In the genomic region with DNA sequence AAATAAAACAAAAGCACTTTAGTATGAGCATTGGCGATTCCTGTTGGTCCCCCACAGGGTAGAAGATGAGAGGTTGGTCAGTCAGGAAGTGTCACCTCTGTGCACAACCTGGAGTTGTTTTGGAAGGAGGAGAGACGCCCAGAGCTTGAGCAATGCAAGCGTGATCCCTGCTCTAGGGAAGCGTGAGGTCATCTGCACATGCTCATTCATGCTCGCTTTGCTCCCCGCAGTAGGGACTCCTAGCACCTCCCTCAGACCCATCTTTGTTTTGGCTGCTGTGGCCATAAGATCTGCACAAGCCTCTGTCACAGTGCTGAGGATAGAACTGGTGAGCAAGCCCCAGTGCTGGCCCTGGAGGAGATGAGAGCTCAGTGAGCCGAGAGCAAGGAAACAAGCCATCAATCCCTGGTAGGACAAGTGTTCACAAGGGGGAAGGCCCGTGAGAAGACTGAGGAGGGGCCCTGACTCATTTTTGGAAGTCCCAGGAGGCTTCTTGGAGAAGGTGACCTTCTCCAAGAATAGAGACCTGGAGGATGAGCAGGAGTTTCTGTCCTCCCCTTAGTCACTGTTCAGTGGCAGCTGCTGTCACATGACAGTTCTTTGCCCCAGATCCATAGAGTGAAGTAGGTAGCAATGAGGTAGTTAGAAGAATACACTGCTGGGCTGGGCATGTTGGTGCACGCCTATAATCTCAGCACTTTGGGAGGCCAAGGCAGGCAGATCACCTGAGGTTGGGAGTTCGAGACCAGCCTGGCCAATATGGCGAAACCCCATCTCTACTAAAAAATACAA, we compare ENCODE assay signal across 19 cellular contexts. TPM values are rescaled to one million over a fixed set of nuclear protein-coding genes. Genes with fewer than 3 reads are reported as not detected.
"Had no signal": no experiment of that assay in that cellular context is flagged by ENCODE, and none has a peak within 500 bp of the region (broad histone marks: within the 10 kb centered on the region; RNA-seq: fewer than 3 reads in every experiment).

No MANE protein-coding gene starts in this region.

- H3K27ac ChIP-seq: body of pancreas, esophagus squamous epithelium, left lung, ovary, suprapubic skin, WERI-Rb-1 had no signal

- ATAC-seq: body of pancreas; left lung; stimulated activated naive CD8-positive, alpha-beta T cell treated with anti-CD3 and anti-CD28 coated beads, Interleukin-15, Interleukin-2, amounts not matched to agents 100 U/mL and 50 U/mL, for 24 hours had no signal

- H3K4me1 Mint-ChIP-seq: activated naive CD4-positive, alpha-beta T cell treated with anti-CD3 and anti-CD28 coated beads, Interleukin-2, amount 10 ng/mL, durations not matched to agents 7 days and 5 days had no signal

- H3K27me3 Mint-ChIP-seq: type B pancreatic cell had no signal

- DNase-seq: activated CD4-positive, alpha-beta T cell treated with anti-CD3 and anti-CD28 coated beads for 4 hours; activated naive CD4-positive, alpha-beta T cell treated with anti-CD3 and anti-CD28 coated beads, Interleukin-2, amount 10 ng/mL, durations not matched to agents 7 days and 5 days; activated T-cell treated with anti-CD3 and anti-CD28 coated beads for 4 hours; body of pancreas; esophagus squamous epithelium; foreskin fibroblast; head of caudate nucleus; left lung; mesendoderm; nephron progenitor cell; ovary; stimulated activated CD4-positive, alpha-beta T cell treated with anti-CD3 and anti-CD28 coated beads, Interleukin-2, amount 100 ng/mL, for 48 hours; stimulated activated naive CD8-positive, alpha-beta T cell treated with anti-CD3 and anti-CD28 coated beads, Interleukin-15, Interleukin-2, amounts not matched to agents 100 U/mL and 50 U/mL, for 24 hours; T-helper 9 cell; WERI-Rb-1 had no signal

- H3K36me3 Mint-ChIP-seq: activated naive CD4-positive, alpha-beta T cell treated with anti-CD3 and anti-CD28 coated beads, Interleukin-2, amount 10 ng/mL, durations not matched to agents 7 days and 5 days; type B pancreatic cell had no signal

- H3K4me3 Mint-ChIP-seq: activated naive CD4-positive, alpha-beta T cell treated with anti-CD3 and anti-CD28 coated beads, Interleukin-2, amount 10 ng/mL, durations not matched to agents 7 days and 5 days; dendritic cell treated with granulocyte-macrophage colony-stimulating factor and Interleukin-4, amounts not matched to agents 40 ng/mL and 50 ng/mL, for 4 days; nephron progenitor cell; type B pancreatic cell had no signal

- H3K4me1 ChIP-seq: suprapubic skin had no signal

- H3K27ac Mint-ChIP-seq: activated naive CD4-positive, alpha-beta T cell treated with anti-CD3 and anti-CD28 coated beads, Interleukin-2, amount 10 ng/mL, durations not matched to agents 7 days and 5 days; activated T-helper 2 cell treated with anti-CD3 and anti-CD28 coated beads, Interferon-gamma antibody, Interleukin-2, Interleukin-4, amounts not matched to agents 10 μg/mL and 5 μg/mL and 100 μg/mL, durations not matched to agents 14 hours and 24 hours and 36 hours; dendritic cell treated with granulocyte-macrophage colony-stimulating factor and Interleukin-4, amounts not matched to agents 40 ng/mL and 50 ng/mL, for 4 days; nephron progenitor cell; type B pancreatic cell had no signal

- H3K36me3 ChIP-seq: esophagus squamous epithelium, left lung, ovary, suprapubic skin, WERI-Rb-1 had no signal

- H3K4me3 ChIP-seq: body of pancreas, esophagus squamous epithelium, left lung, ovary, suprapubic skin had no signal

- H3K9me3 ChIP-seq: body of pancreas, esophagus squamous epithelium, ovary, suprapubic skin had no signal

- H3K27me3 ChIP-seq: body of pancreas, esophagus squamous epithelium, left lung, ovary, suprapubic skin had no signal

RNA-seq across cellular contexts. Expression of gene ATP8B1, which starts 13.3 kb away (rescaled TPM):
- total RNA-seq: activated T-helper 2 cell treated with anti-CD3 and anti-CD28 coated beads, Interferon-gamma antibody, Interleukin-2, Interleukin-4, amounts not matched to agents 10 μg/mL and 5 μg/mL and 100 μg/mL, durations not matched to agents 14 hours and 24 hours and 36 hours had no signal
